ENCODE assay signal across 29 cellular contexts in the genomic region with DNA sequence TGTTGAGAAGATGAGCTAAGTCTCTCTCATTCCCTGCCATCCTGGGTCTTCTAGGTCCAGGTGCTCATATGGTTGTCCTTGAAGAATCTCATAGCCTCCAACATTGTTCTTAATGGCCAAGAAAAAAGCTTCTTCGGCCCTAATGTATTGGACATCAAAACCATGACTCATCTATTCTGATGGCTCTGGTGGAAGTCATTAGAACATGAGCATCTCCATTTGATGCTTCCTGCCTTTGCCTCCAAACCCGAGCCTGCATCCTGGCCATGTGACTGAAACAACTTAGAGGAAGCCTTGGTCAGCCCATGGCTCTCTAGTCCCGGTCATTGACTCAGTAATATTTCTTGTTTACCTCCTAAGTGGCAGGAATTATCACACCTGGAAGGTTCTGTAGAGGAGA.
"Had no signal": no experiment of that assay in that cellular context is flagged by ENCODE, and none has a peak within 500 bp of the region (broad histone marks: within the 10 kb centered on the region; RNA-seq: fewer than 3 reads in every experiment).

No MANE protein-coding gene starts in this region.

- FAIRE-seq: bronchial epithelial cell, endometrium had no signal

- H3K27ac ChIP-seq: ascending aorta, coronary artery, foreskin keratinocyte, gastrocnemius medialis, heart left ventricle had no signal

- H3K27me3 Mint-ChIP-seq: activated CD4-positive, alpha-beta memory T cell treated with anti-CD3 and anti-CD28 coated beads, Interleukin-2, amount 10 ng/mL, durations not matched to agents 7 days and 5 days; activated CD4-positive, alpha-beta T cell treated with anti-CD3 and anti-CD28 coated beads for 36 hours; activated CD4-positive, alpha-beta T cell treated with anti-CD3 and anti-CD28 coated beads, Interleukin-2, amount 10 ng/mL, durations not matched to agents 7 days and 5 days; activated naive CD4-positive, alpha-beta T cell treated with anti-CD3 and anti-CD28 coated beads, Interleukin-2, amount 10 ng/mL, durations not matched to agents 7 days and 5 days; activated naive CD8-positive, alpha-beta T cell treated with anti-CD3 and anti-CD28 coated beads, Interleukin-2, amount 10 ng/mL, durations not matched to agents 7 days and 5 days; activated T-cell treated with anti-CD3 and anti-CD28 coated beads, Interleukin-2, amount 50 U/mL, for 24 hours; central memory CD8-positive, alpha-beta T cell; dendritic cell treated with granulocyte-macrophage colony-stimulating factor and Interleukin-4, amounts not matched to agents 40 ng/mL and 50 ng/mL, for 4 days had no signal

- DNase-seq: activated CD4-positive, alpha-beta memory T cell treated with anti-CD3 and anti-CD28 coated beads, Interleukin-2, amount 10 ng/mL, durations not matched to agents 7 days and 5 days; activated CD4-positive, alpha-beta T cell treated with anti-CD3 and anti-CD28 coated beads for 36 hours; activated CD4-positive, alpha-beta T cell treated with anti-CD3 and anti-CD28 coated beads, Interleukin-2, amount 10 ng/mL, durations not matched to agents 7 days and 5 days; activated CD4-positive, alpha-beta T cell treated with anti-CD3 and anti-CD28 coated beads, Interleukin-2, amount 50 U/mL, for 4 hours; activated CD4-positive, CD25-positive, alpha-beta regulatory T cell; activated CD4-positive, CD25-positive, alpha-beta regulatory T cell treated with anti-CD3 and anti-CD28 coated beads, Interleukin-2, amount 50 U/mL, for 72 hours; activated CD8-positive, alpha-beta memory T cell treated with anti-CD3 and anti-CD28 coated beads, Interleukin-2, amount 50 U/mL, for 48 hours; activated gamma-delta T cell; activated naive CD4-positive, alpha-beta T cell; activated naive CD4-positive, alpha-beta T cell treated with anti-CD3 and anti-CD28 coated beads, Interleukin-2, amount 10 ng/mL, durations not matched to agents 7 days and 5 days; activated naive CD8-positive, alpha-beta T cell treated with anti-CD3 and anti-CD28 coated beads, Interleukin-2, amount 10 ng/mL, durations not matched to agents 7 days and 5 days; activated T-cell treated with anti-CD3 and anti-CD28 coated beads for 4 hours; activated T-cell treated with anti-CD3 and anti-CD28 coated beads, Interleukin-2, amount 50 U/mL, for 24 hours; activated T-cell treated with anti-CD3 and anti-CD28 coated beads, Interleukin-2, amount 50 U/mL, for 72 hours; effector CD4-positive, alpha-beta T cell; foreskin keratinocyte; gastrocnemius medialis; glutamatergic neuron; heart left ventricle; T-helper 2 cell had no signal

- H3K9me3 ChIP-seq: ascending aorta, gastrocnemius medialis had no signal

- H3K4me1 ChIP-seq: ascending aorta, gastrocnemius medialis, heart left ventricle had no signal

- H3K36me3 ChIP-seq: ascending aorta, gastrocnemius medialis, heart left ventricle had no signal

- H3K4me3 ChIP-seq: ascending aorta, coronary artery, gastrocnemius medialis, heart left ventricle had no signal

- H3K9me3 Mint-ChIP-seq: activated CD4-positive, alpha-beta T cell treated with anti-CD3 and anti-CD28 coated beads, Interleukin-2, amount 10 ng/mL, durations not matched to agents 7 days and 5 days; activated naive CD4-positive, alpha-beta T cell treated with anti-CD3 and anti-CD28 coated beads, Interleukin-2, amount 10 ng/mL, durations not matched to agents 7 days and 5 days; activated naive CD8-positive, alpha-beta T cell treated with anti-CD3 and anti-CD28 coated beads, Interleukin-2, amount 10 ng/mL, durations not matched to agents 7 days and 5 days; activated T-cell treated with anti-CD3 and anti-CD28 coated beads, Interleukin-2, amount 50 U/mL, for 24 hours; dendritic cell treated with granulocyte-macrophage colony-stimulating factor and Interleukin-4, amounts not matched to agents 40 ng/mL and 50 ng/mL, for 4 days had no signal

- H3K27ac Mint-ChIP-seq: activated CD4-positive, alpha-beta memory T cell treated with anti-CD3 and anti-CD28 coated beads, Interleukin-2, amount 10 ng/mL, durations not matched to agents 7 days and 5 days; activated CD4-positive, alpha-beta T cell treated with anti-CD3 and anti-CD28 coated beads for 36 hours; activated CD4-positive, alpha-beta T cell treated with anti-CD3 and anti-CD28 coated beads, Interleukin-2, amount 10 ng/mL, durations not matched to agents 7 days and 5 days; activated naive CD4-positive, alpha-beta T cell treated with anti-CD3 and anti-CD28 coated beads, Interleukin-2, amount 10 ng/mL, durations not matched to agents 7 days and 5 days; activated naive CD4-positive, alpha-beta T cell treated with anti-CD3 and anti-CD28 coated beads, Interleukin-2, amount 50 U/mL, for 72 hours; activated naive CD8-positive, alpha-beta T cell treated with anti-CD3 and anti-CD28 coated beads, Interleukin-2, amount 10 ng/mL, durations not matched to agents 7 days and 5 days; activated T-cell treated with anti-CD3 and anti-CD28 coated beads, Interleukin-2, amount 50 U/mL, for 24 hours; activated T-cell treated with anti-CD3 and anti-CD28 coated beads, Interleukin-2, amount 50 U/mL, for 72 hours; brain; dendritic cell treated with granulocyte-macrophage colony-stimulating factor and Interleukin-4, amounts not matched to agents 40 ng/mL and 50 ng/mL, for 4 days had no signal

- ATAC-seq: activated CD4-positive, alpha-beta T cell treated with anti-CD3 and anti-CD28 coated beads for 36 hours; activated naive CD4-positive, alpha-beta T cell treated with anti-CD3 and anti-CD28 coated beads, Interleukin-2, amount 50 U/mL, for 72 hours; activated T-cell treated with anti-CD3 and anti-CD28 coated beads, Interleukin-2, amount 50 U/mL, for 72 hours; esophagus mucosa; foreskin keratinocyte; gastrocnemius medialis; heart left ventricle had no signal

- H3K4me1 Mint-ChIP-seq: activated CD4-positive, alpha-beta memory T cell treated with anti-CD3 and anti-CD28 coated beads, Interleukin-2, amount 10 ng/mL, durations not matched to agents 7 days and 5 days; activated CD4-positive, alpha-beta T cell treated with anti-CD3 and anti-CD28 coated beads for 36 hours; activated CD4-positive, alpha-beta T cell treated with anti-CD3 and anti-CD28 coated beads, Interleukin-2, amount 10 ng/mL, durations not matched to agents 7 days and 5 days; activated naive CD4-positive, alpha-beta T cell treated with anti-CD3 and anti-CD28 coated beads, Interleukin-2, amount 10 ng/mL, durations not matched to agents 7 days and 5 days; activated naive CD8-positive, alpha-beta T cell treated with anti-CD3 and anti-CD28 coated beads, Interleukin-2, amount 10 ng/mL, durations not matched to agents 7 days and 5 days; central memory CD8-positive, alpha-beta T cell had no signal

- H3K36me3 Mint-ChIP-seq: activated naive CD4-positive, alpha-beta T cell treated with anti-CD3 and anti-CD28 coated beads, Interleukin-2, amount 10 ng/mL, durations not matched to agents 7 days and 5 days; activated naive CD4-positive, alpha-beta T cell treated with anti-CD3 and anti-CD28 coated beads, Interleukin-2, amount 50 U/mL, for 72 hours; activated naive CD8-positive, alpha-beta T cell treated with anti-CD3 and anti-CD28 coated beads, Interleukin-2, amount 10 ng/mL, durations not matched to agents 7 days and 5 days; brain had no signal

- H3K4me3 Mint-ChIP-seq: activated CD4-positive, alpha-beta memory T cell treated with anti-CD3 and anti-CD28 coated beads, Interleukin-2, amount 10 ng/mL, durations not matched to agents 7 days and 5 days; activated CD4-positive, alpha-beta T cell treated with anti-CD3 and anti-CD28 coated beads for 36 hours; activated CD4-positive, alpha-beta T cell treated with anti-CD3 and anti-CD28 coated beads, Interleukin-2, amount 10 ng/mL, durations not matched to agents 7 days and 5 days; activated naive CD4-positive, alpha-beta T cell treated with anti-CD3 and anti-CD28 coated beads, Interleukin-2, amount 10 ng/mL, durations not matched to agents 7 days and 5 days; activated naive CD8-positive, alpha-beta T cell treated with anti-CD3 and anti-CD28 coated beads, Interleukin-2, amount 10 ng/mL, durations not matched to agents 7 days and 5 days; activated T-cell treated with anti-CD3 and anti-CD28 coated beads, Interleukin-2, amount 50 U/mL, for 24 hours; activated T-cell treated with anti-CD3 and anti-CD28 coated beads, Interleukin-2, amount 50 U/mL, for 72 hours; brain; central memory CD8-positive, alpha-beta T cell; dendritic cell treated with granulocyte-macrophage colony-stimulating factor and Interleukin-4, amounts not matched to agents 40 ng/mL and 50 ng/mL, for 4 days had no signal

- H3K27me3 ChIP-seq: ascending aorta, foreskin keratinocyte, gastrocnemius medialis, heart left ventricle had no signal
